Comparison of ENCODE assay signal across 13 cellular contexts in the genomic region with DNA sequence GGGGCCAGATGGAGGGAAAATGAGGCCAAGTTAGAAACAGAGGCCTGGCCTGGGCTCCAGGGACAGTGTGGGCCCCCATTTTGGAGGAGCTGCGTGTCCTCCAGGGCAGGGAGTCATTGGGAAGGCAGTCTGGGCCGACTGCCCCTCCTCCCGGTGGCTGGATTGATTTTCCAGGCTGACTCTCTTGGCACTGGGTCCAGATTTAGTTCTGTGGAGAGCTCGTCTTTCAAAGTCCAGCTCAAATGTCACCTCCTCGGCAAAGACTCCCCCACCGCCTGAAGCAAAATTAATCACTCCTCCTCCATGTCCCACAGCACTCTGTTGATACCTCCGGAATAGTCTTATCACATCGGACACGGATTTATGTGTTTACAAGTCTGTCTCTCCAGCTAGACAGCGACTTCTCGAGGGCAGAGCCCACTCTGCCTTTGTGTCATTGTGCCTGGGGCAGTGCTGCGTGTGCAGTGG.
DNase-seq lines count a peak whose midpoint lies in the region; ATAC-seq, FAIRE-seq and TF ChIP-seq lines count a peak whose summit lies in the region.
"Had no signal": no experiment of that assay in that cellular context is flagged by ENCODE, and none has a peak within 500 bp of the region (broad histone marks: within the 10 kb centered on the region; RNA-seq: fewer than 3 reads in every experiment).

No MANE protein-coding gene starts in this region.

- no peak overlapping the region for H3K9ac ChIP-seq in astrocyte (ENCODE audit: low read length)

- DNase-seq in AG09309 (ENCODE audit: low read depth) (peak; percentile 18), LHCN-M2 (ENCODE audit: low read depth) (peak; percentile 43), astrocyte (ENCODE audit: low read depth) (peak; percentile 55), left kidney (ENCODE audit: low read depth, low spot score) (peak; percentile 95), coronary artery (ENCODE audit: low spot score) (no peak)
- no peak for DNase-seq in stimulated activated CD4-positive, alpha-beta T cell treated with anti-CD3 and anti-CD28 coated beads, Interleukin-4, amount 100 ng/mL, for 1 hour
- DNase-seq: activated CD8-positive, alpha-beta memory T cell treated with anti-CD3 and anti-CD28 coated beads, Interleukin-2, amount 50 U/mL, for 4 hours; central memory CD4-positive, alpha-beta T cell had no signal

- H3K27me3 ChIP-seq in astrocyte (ENCODE audit: insufficient read depth, low read length), result peaks cover 45% of the 10 kb centered on the region
- H3K27me3 ChIP-seq: uterus had no signal

- H3K4me3 Mint-ChIP-seq in astrocyte (ENCODE audit: unreplicated experiment), result no peak overlapping the region

- no peak overlapping the region for H3K27ac ChIP-seq in astrocyte (ENCODE audit: low read depth, low read length)
- no peak overlapping the region for H3K27ac ChIP-seq in coronary artery
- H3K27ac ChIP-seq: SK-N-MC, uterus had no signal

- FAIRE-seq in astrocyte (lab: Jason Lieb, UNC), result no peak

- H3K4me1 Mint-ChIP-seq in astrocyte (ENCODE audit: low read depth, unreplicated experiment), result no peaks in the 10 kb centered on the region

- H4K20me1 ChIP-seq in astrocyte (ENCODE audit: insufficient read depth, low read length), result no peaks in the 10 kb centered on the region

- H3K79me2 ChIP-seq in astrocyte (ENCODE audit: insufficient read depth, low read length), result no peaks in the 10 kb centered on the region

- no peak overlapping the region for H3K4me3 ChIP-seq in AG09309 (ENCODE audit: control insufficient read depth, low read depth, low read length)
- no peak overlapping the region for H3K4me3 ChIP-seq in astrocyte (ENCODE audit: insufficient read depth, low read depth, low read length)
- H3K4me3 ChIP-seq in coronary artery, result no peak overlapping the region
- H3K4me3 ChIP-seq: SK-N-MC, uterus had no signal

- peaks cover 46% of the 10 kb centered on the region for H3K27me3 Mint-ChIP-seq in astrocyte (ENCODE audit: low read depth, unreplicated experiment)

- H3K36me3 ChIP-seq in astrocyte (ENCODE audit: insufficient read depth, low read length), result no peaks in the 10 kb centered on the region
- H3K36me3 ChIP-seq: uterus had no signal

- no peak for TF ChIP-seq CTCF in AG09309 (IDR thresholded peaks at IDR 0.05; ENCODE audit: control insufficient read depth, insufficient read depth, low read depth, low read length, missing control alignments)
- TF ChIP-seq CTCF in astrocyte (IDR thresholded peaks at IDR 0.05; ENCODE audit: insufficient read depth, low read depth, low read length), result no peak
- TF ChIP-seq CTCF in coronary artery (IDR thresholded peaks at IDR 0.05), result no peak

- no peak for ATAC-seq in HG03457 (IDR thresholded peaks at IDR 0.05; ENCODE audit: unreplicated experiment)
- ATAC-seq in activated CD4-positive, CD25-positive, alpha-beta regulatory T cell treated with anti-CD3 and anti-CD28 coated beads, Interleukin-2, amount 50 U/mL, for 24 hours, result no peak

- no peaks in the 10 kb centered on the region for H3K9me3 Mint-ChIP-seq in astrocyte (ENCODE audit: unreplicated experiment)

- no peaks in the 10 kb centered on the region for H3K36me3 Mint-ChIP-seq in astrocyte (ENCODE audit: low read depth, unreplicated experiment)

- H3K27ac Mint-ChIP-seq in astrocyte (ENCODE audit: unreplicated experiment), result no peak overlapping the region
- H3K27ac Mint-ChIP-seq: B cell had no signal

- peaks cover 4% of the 10 kb centered on the region for H3K4me1 ChIP-seq in astrocyte (ENCODE audit: insufficient read depth, low read length)
- H3K4me1 ChIP-seq: uterus had no signal

- no peak overlapping the region for H3K4me2 ChIP-seq in astrocyte (ENCODE audit: low read length)

- peaks cover 2% of the 10 kb centered on the region for H3K9me3 ChIP-seq in astrocyte (ENCODE audit: insufficient read depth, low read depth, low read length)
- H3K9me3 ChIP-seq: uterus had no signal

- H2AFZ ChIP-seq in astrocyte (ENCODE audit: low read depth, low read length), result no peak overlapping the region

Comparison
In these comparisons a context has a peak if more than half of its experiments do, and no peak if none do; other contexts are left out.
1. DNase-seq: peak in AG09309 (single experiment), LHCN-M2 (single experiment), astrocyte (single experiment) and left kidney (single experiment); none in coronary artery (single experiment) and stimulated activated CD4-positive, alpha-beta T cell treated with anti-CD3 and anti-CD28 coated beads, Interleukin-4, amount 100 ng/mL, for 1 hour (single experiment).